8 cellular contexts compared by ENCODE assay signal in the genomic region with DNA sequence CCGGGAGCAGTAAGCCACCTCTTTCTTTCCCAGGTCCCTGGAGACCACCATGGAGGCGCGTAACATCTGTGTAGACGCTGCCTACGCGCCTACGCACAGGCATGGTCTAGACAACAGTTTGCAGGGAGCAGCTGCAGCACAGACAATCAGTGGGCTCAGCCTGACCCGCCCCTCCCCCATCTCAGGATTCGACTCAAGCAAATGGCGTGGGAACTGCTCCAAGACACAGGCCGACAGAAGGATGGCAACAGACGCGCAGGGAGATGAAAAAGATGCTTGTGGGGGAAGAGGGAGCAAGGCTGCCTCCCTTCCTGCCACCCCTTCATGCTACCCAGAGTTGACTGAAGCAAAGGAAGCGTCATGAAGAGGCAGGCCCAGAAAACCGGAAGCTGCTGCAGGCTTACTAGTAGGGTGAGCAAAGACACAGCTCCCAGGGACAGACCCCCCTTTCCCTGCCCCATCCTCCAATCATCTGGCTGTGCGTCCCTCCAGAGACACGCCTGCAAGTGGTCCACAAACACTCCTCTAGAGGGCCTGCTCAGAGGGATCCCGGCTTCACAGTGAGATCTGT. TPM values are rescaled to one million over a fixed set of nuclear protein-coding genes. Genes with fewer than 3 reads are reported as not detected.
DNase-seq lines count a peak whose midpoint lies in the region; ATAC-seq and TF ChIP-seq lines count a peak whose summit lies in the region.

No MANE protein-coding gene starts in this region.

- peak; percentile 69 to 73 for ATAC-seq in activated CD4-positive, CD25-positive, alpha-beta regulatory T cell treated with anti-CD3 and anti-CD28 coated beads, Interleukin-2, amount 50 U/mL, for 24 hours
- ATAC-seq in naive B cell (ENCODE audit: low read depth in 2 of 2) = peak; percentile 80 to 81
- peak; percentile 61 to 62 for ATAC-seq in upper lobe of left lung (ENCODE audit: low FRiP score in 2 of 2)
- ATAC-seq in HG03378 (IDR thresholded peaks at IDR 0.05; ENCODE audit: unreplicated experiment) = no peak
- ATAC-seq in HG03108 (IDR thresholded peaks at IDR 0.05; ENCODE audit: unreplicated experiment) = no peak

- peak overlapping the region in 42 of 59 donors; percentile 1 to 55 (median 26) for H3K4me3 ChIP-seq in dorsolateral prefrontal cortex
- H3K4me3 ChIP-seq in upper lobe of left lung = no peak overlapping the region

- H3K27me3 ChIP-seq in dorsolateral prefrontal cortex (no peaks in the 10 kb centered on the region), upper lobe of left lung (no peaks in the 10 kb centered on the region)

- peaks cover 3 to 26% (median 17%) of the 10 kb centered on the region in 4 donors for H3K36me3 ChIP-seq in upper lobe of left lung

- intact Hi-C loops in dorsolateral prefrontal cortex (cut with DNase I) = loop anchor here (5.0 kb wide), 4 partner anchors 59 to 274 kb away; partner anchors contain the start of genes SH3D21 (in 1 of the 2) and TRAPPC3 (in 1 of the 2)

- in situ Hi-C loops in ACHN (cut with HindIII; ENCODE audit: low pct_ligation_motif_present, low pct_unique_long_range_greater_than_20kb, low sequenced_read_pairs) = no loop called here

- H3K36me3 Mint-ChIP-seq in naive B cell = no peaks in the 10 kb centered on the region

- H3K4me1 Mint-ChIP-seq in naive B cell = peaks cover 47 to 65% (median 55%) of the 10 kb centered on the region in 3 donors

- H3K9me3 Mint-ChIP-seq in naive B cell = no peaks in the 10 kb centered on the region

- TF ChIP-seq CTCF in dorsolateral prefrontal cortex (IDR thresholded peaks at IDR 0.05 in 54 of 56, conservative IDR thresholded peaks at IDR 0.05 in 2 of 56; ENCODE audit: low read depth in 1 of 56, partially characterized antibody in 56 of 56) = peak in 12 of 56 donors; percentile 6 to 36 (median 22)
- no peak for TF ChIP-seq CTCF in upper lobe of left lung (IDR thresholded peaks at IDR 0.05)

- no peaks in the 10 kb centered on the region for H3K9me3 ChIP-seq in upper lobe of left lung

- TF ChIP-seq POLR2A in upper lobe of left lung (IDR thresholded peaks at IDR 0.05) = no peak

- TF ChIP-seq EP300 in upper lobe of left lung (IDR thresholded peaks at IDR 0.05) = no peak

- H3K27ac ChIP-seq in dorsolateral prefrontal cortex = peak overlapping the region; percentile 43 to 95 (median 82)
- H3K27ac ChIP-seq in upper lobe of left lung = peak overlapping the region; percentile 64 to 83 (median 76)

- 58 to 67% methylated on average over 16 to 18 of the region's 18 CpGs for WGBS in upper lobe of left lung, 2 donors

- peak overlapping the region; percentile 87 to 97 (median 92) for H3K27ac Mint-ChIP-seq in naive B cell

- H3K27me3 Mint-ChIP-seq in naive B cell = no peaks in the 10 kb centered on the region

- H3K4me3 Mint-ChIP-seq in naive B cell = peak overlapping the region in 6 of 8 donors; percentile 47 to 86 (median 60)

- DNase-seq in HCEC 1CT = peak; percentile 50
- DNase-seq in dorsolateral prefrontal cortex = peak; percentile 61 to 86 (median 81)
- peak; percentile 55 for DNase-seq in naive B cell
- DNase-seq in upper lobe of left lung = peak in 1 of 2 donors; percentile 65
- DNase-seq in ACHN = no peak

- H3K4me1 ChIP-seq in upper lobe of left lung = peaks cover 29 to 49% (median 39%) of the 10 kb centered on the region in 4 donors

RNA-seq across cellular contexts. Expression of gene STK40, which starts 19.5 kb away (rescaled TPM):
- total RNA-seq in dorsolateral prefrontal cortex (10 to 100 TPM; 17.4 to 52.5 (median 29.0) TPM), upper lobe of left lung (100 to 1,000 TPM in 1 of 6 donors, 10 to 100 TPM in 5; 26.2 to 100 (median 69.1) TPM)
- 100 to 1,000 TPM in 1 of 6 donors, 10 to 100 TPM in 5; 62.3 to 105 (median 73.3) TPM for polyA plus RNA-seq in naive B cell (ENCODE audit: low read depth in 6 of 6)

RNA-seq across cellular contexts. Expression of gene LSM10, which starts 31.5 kb away (rescaled TPM):
- 10 to 100 TPM; 20.2 to 48.4 (median 34.9) TPM for total RNA-seq in dorsolateral prefrontal cortex
- 100 to 1,000 TPM; 358 to 480 (median 448) TPM for polyA plus RNA-seq in naive B cell (ENCODE audit: low read depth in 6 of 6)
- total RNA-seq in upper lobe of left lung = 10 to 100 TPM; 19.1 to 54.6 (median 35.8) TPM

RNA-seq across cellular contexts. Expression of gene EVA1B, which starts 42.7 kb away (rescaled TPM):
- 10 to 100 TPM in 5 of 120 experiments, 1 to 10 TPM in 115; 1.4 to 21.5 (median 4.7) TPM for total RNA-seq in dorsolateral prefrontal cortex
- polyA plus RNA-seq in naive B cell (ENCODE audit: low read depth in 6 of 6) = 1 to 10 TPM in 1 of 6 donors, under 1 TPM in 3, not detected in 2; 0.52 to 1.3 (median 0.74) TPM
- total RNA-seq in upper lobe of left lung = 10 to 100 TPM; 24.3 to 97.9 (median 36.6) TPM

Comparison
In these comparisons a context has a peak if more than half of its experiments do, and no peak if none do; other contexts are left out.
1. ATAC-seq: peak in activated CD4-positive, CD25-positive, alpha-beta regulatory T cell treated with anti-CD3 and anti-CD28 coated beads, Interleukin-2, amount 50 U/mL, for 24 hours (2 of 2), naive B cell (2 of 2) and upper lobe of left lung (2 of 2); none in HG03378 (single experiment) and HG03108 (single experiment).
2. H3K4me3 ChIP-seq: peak in dorsolateral prefrontal cortex (42 of 59); none in upper lobe of left lung (0 of 4).